ENCODE assay signal across 1 cellular context in genomic region chr12:55797068-55797467, GRCh38.
A peak's percentile ranks its signal among the peaks of the same experiment; 100 is the strongest.
TF ChIP-seq lines count a peak whose summit lies in the region.

No MANE protein-coding gene starts in this region.

TF ChIP-seq in GM12878, 131 proteins besides CTCF, POLR2A, EP300 and RAD21:
- TF ChIP-seq RB1 (IDR thresholded peaks at IDR 0.05; ENCODE audit: borderline replicate concordance) (no peak), SMAD5 (IDR thresholded peaks at IDR 0.05; ENCODE audit: low read depth) (no peak), IRF5 (IDR thresholded peaks at IDR 0.05; ENCODE audit: borderline replicate concordance) (no peak), MEF2A (IDR thresholded peaks at IDR 0.05; ENCODE audit: insufficient read depth, low read depth, low read length) (no peak), YY1 (IDR thresholded peaks at IDR 0.05; ENCODE audit: low read depth, low read length) (no peak), SMC3 (IDR thresholded peaks at IDR 0.05; ENCODE audit: borderline replicate concordance, low read length) (peak; percentile 32; the same call in 1 of the 2 replicates)
